Comparison of ENCODE assay signal across 1 cellular context in genomic region chr12:51269174-51270066, GRCh38.
A peak's percentile ranks its signal among the peaks of the same experiment; 100 is the strongest.
TF ChIP-seq lines count a peak whose summit lies in the region.

No MANE protein-coding gene starts in this region.

TF ChIP-seq in HepG2, 621 proteins besides CTCF, POLR2A, EP300 and RAD21 (continues in another document):
- TF ChIP-seq POLR2G (IDR thresholded peaks at IDR 0.05; ENCODE audit: low read depth, low read length) (0 out of 2 replicates have a peak, but pooled peaks have one; percentile 4), ZBTB4 (CRISPR knock-in tag; IDR thresholded peaks at IDR 0.05; ENCODE audit: borderline replicate concordance) (no peak), NFKB2 (CRISPR knock-in tag; IDR thresholded peaks at IDR 0.05; ENCODE audit: borderline replicate concordance) (no peak), ZNF224 (CRISPR knock-in tag; IDR thresholded peaks at IDR 0.05) (no peak), ZNF781 (CRISPR knock-in tag; IDR thresholded peaks at IDR 0.05; ENCODE audit: borderline replicate concordance, not compliant biosample characterization) (no peak), ZNF530 (CRISPR knock-in tag; IDR thresholded peaks at IDR 0.05; ENCODE audit: low read depth) (no peak), ZSCAN22 (CRISPR knock-in tag; IDR thresholded peaks at IDR 0.05) (no peak), CEBPG (CRISPR knock-in tag; IDR thresholded peaks at IDR 0.05) (no peak; the same call in 1 of the 2 replicates), MLX (CRISPR knock-in tag; IDR thresholded peaks at IDR 0.05) (no peak), ATF1 (CRISPR knock-in tag; IDR thresholded peaks at IDR 0.05) (no peak), JUND (CRISPR knock-in tag; IDR thresholded peaks at IDR 0.05) (peak; percentile 7; the same call in 1 of the 2 replicates), ZNF570 (CRISPR knock-in tag; IDR thresholded peaks at IDR 0.05; ENCODE audit: borderline replicate concordance) (no peak), ZNF142 (CRISPR knock-in tag; IDR thresholded peaks at IDR 0.05) (0 out of 2 replicates have a peak, but pooled peaks have one; percentile 17), ZBTB25 (CRISPR knock-in tag; IDR thresholded peaks at IDR 0.05) (peak; percentile 31; the same call in 1 of the 2 replicates), MED13 (CRISPR knock-in tag; IDR thresholded peaks at IDR 0.05) (no peak), CBX1 (IDR thresholded peaks at IDR 0.05; ENCODE audit: low read depth) (no peak), KLF15 (CRISPR knock-in tag; IDR thresholded peaks at IDR 0.05; ENCODE audit: borderline replicate concordance) (no peak), RAD51 (IDR thresholded peaks at IDR 0.05; ENCODE audit: borderline replicate concordance) (no peak), SNAPC5 (CRISPR knock-in tag; IDR thresholded peaks at IDR 0.05; ENCODE audit: borderline replicate concordance) (no peak), ZNF839 (CRISPR knock-in tag; IDR thresholded peaks at IDR 0.05; ENCODE audit: borderline replicate concordance) (no peak), TRIM22 (IDR thresholded peaks at IDR 0.05) (no peak), ZNF775 (CRISPR knock-in tag; IDR thresholded peaks at IDR 0.05; ENCODE audit: borderline replicate concordance) (no peak), TFDP1 (CRISPR knock-in tag; IDR thresholded peaks at IDR 0.05; ENCODE audit: borderline replicate concordance) (peak; percentile 42; the same call in 1 of the 2 replicates), HIVEP1 (CRISPR knock-in tag; IDR thresholded peaks at IDR 0.05) (no peak), ZNF30 (CRISPR knock-in tag; IDR thresholded peaks at IDR 0.05) (no peak), ZNF496 (CRISPR knock-in tag; IDR thresholded peaks at IDR 0.05; ENCODE audit: insufficient replicate concordance) (no peak), MIER3 (CRISPR knock-in tag; IDR thresholded peaks at IDR 0.05; ENCODE audit: borderline replicate concordance) (peak; percentile 46; the same call in 1 of the 2 replicates), MAX (IDR thresholded peaks at IDR 0.05) (0 out of 2 replicates have a peak, but pooled peaks have one; percentile 11), ZNF792 (CRISPR knock-in tag; IDR thresholded peaks at IDR 0.05) (no peak), RXRB (CRISPR knock-in tag; IDR thresholded peaks at IDR 0.05; ENCODE audit: borderline replicate concordance) (no peak), ZNF503 (CRISPR knock-in tag; IDR thresholded peaks at IDR 0.05) (no peak), ZBTB46 (CRISPR knock-in tag; IDR thresholded peaks at IDR 0.05; ENCODE audit: borderline replicate concordance) (no peak), STAG1 (CRISPR knock-in tag; IDR thresholded peaks at IDR 0.05) (peak; percentile 83), ZNF205 (CRISPR knock-in tag; IDR thresholded peaks at IDR 0.05) (peak; percentile 72), MED8 (CRISPR knock-in tag; IDR thresholded peaks at IDR 0.05; ENCODE audit: insufficient replicate concordance) (peak; percentile 25), ZNF382 (CRISPR knock-in tag; IDR thresholded peaks at IDR 0.05; ENCODE audit: borderline replicate concordance) (no peak), HMGA1 (CRISPR knock-in tag; conservative IDR thresholded peaks at IDR 0.05) (no peak), ZNF460 (CRISPR knock-in tag; IDR thresholded peaks at IDR 0.05; ENCODE audit: borderline replicate concordance) (no peak), TSC22D2 (CRISPR knock-in tag; IDR thresholded peaks at IDR 0.05; ENCODE audit: borderline replicate concordance) (0 out of 2 replicates have a peak, but pooled peaks have one; percentile 35), PAWR (CRISPR knock-in tag; IDR thresholded peaks at IDR 0.05; ENCODE audit: borderline replicate concordance) (no peak), KDM2A (CRISPR knock-in tag; IDR thresholded peaks at IDR 0.05; ENCODE audit: borderline replicate concordance, low read depth) (peak; percentile 48; the same call in 1 of the 2 replicates), GLI4 (CRISPR knock-in tag; IDR thresholded peaks at IDR 0.05; ENCODE audit: borderline replicate concordance) (no peak), NFKBIZ (CRISPR knock-in tag; IDR thresholded peaks at IDR 0.05) (no peak), ZMAT5 (CRISPR knock-in tag; IDR thresholded peaks at IDR 0.05; ENCODE audit: borderline replicate concordance, low read depth) (no peak), TCF7L2 (IDR thresholded peaks at IDR 0.05; ENCODE audit: low read depth, low read length) (no peak), SALL1 (CRISPR knock-in tag; IDR thresholded peaks at IDR 0.05) (no peak), ZFP36L1 (CRISPR knock-in tag; IDR thresholded peaks at IDR 0.05) (no peak), ZNF501 (CRISPR knock-in tag; IDR thresholded peaks at IDR 0.05) (peak; percentile 63), NFE2L1 (CRISPR knock-in tag; IDR thresholded peaks at IDR 0.05; ENCODE audit: borderline replicate concordance) (no peak)
